In the genomic region with DNA sequence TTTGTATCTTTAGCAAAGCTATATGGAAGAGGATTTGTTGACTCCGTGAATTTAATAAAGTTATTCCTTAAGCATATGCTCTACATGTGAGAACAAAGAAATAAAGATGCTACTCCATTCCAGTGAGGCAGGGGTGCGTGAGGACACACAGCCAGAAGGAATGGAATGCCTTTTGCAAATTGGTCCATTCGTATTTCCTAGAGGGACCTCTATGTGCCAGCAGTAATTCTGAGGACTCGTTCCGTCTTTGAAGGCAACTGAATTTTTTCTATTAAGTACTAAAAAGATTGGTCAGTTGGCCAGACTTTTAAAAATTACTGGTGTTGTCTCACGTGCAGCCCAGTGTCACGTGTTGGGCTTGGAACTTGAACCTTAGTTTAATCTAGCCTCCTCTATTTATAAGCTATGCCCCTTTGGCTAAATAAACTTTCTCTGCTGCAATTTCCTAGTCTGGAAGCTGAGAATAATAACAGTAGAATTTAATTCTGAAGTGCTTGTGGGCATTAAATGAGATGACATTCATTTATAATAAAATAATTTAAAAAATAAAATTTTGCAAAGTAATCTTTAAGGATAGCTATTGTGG, we compare ENCODE assay signal across 1 cellular context.
TF ChIP-seq lines count a peak whose summit lies in the region.

No MANE protein-coding gene starts in this region.

TF ChIP-seq in GM23338, 12 proteins besides CTCF, POLR2A, EP300 and RAD21 (continued from another document):
- TF ChIP-seq, protein P1, sequence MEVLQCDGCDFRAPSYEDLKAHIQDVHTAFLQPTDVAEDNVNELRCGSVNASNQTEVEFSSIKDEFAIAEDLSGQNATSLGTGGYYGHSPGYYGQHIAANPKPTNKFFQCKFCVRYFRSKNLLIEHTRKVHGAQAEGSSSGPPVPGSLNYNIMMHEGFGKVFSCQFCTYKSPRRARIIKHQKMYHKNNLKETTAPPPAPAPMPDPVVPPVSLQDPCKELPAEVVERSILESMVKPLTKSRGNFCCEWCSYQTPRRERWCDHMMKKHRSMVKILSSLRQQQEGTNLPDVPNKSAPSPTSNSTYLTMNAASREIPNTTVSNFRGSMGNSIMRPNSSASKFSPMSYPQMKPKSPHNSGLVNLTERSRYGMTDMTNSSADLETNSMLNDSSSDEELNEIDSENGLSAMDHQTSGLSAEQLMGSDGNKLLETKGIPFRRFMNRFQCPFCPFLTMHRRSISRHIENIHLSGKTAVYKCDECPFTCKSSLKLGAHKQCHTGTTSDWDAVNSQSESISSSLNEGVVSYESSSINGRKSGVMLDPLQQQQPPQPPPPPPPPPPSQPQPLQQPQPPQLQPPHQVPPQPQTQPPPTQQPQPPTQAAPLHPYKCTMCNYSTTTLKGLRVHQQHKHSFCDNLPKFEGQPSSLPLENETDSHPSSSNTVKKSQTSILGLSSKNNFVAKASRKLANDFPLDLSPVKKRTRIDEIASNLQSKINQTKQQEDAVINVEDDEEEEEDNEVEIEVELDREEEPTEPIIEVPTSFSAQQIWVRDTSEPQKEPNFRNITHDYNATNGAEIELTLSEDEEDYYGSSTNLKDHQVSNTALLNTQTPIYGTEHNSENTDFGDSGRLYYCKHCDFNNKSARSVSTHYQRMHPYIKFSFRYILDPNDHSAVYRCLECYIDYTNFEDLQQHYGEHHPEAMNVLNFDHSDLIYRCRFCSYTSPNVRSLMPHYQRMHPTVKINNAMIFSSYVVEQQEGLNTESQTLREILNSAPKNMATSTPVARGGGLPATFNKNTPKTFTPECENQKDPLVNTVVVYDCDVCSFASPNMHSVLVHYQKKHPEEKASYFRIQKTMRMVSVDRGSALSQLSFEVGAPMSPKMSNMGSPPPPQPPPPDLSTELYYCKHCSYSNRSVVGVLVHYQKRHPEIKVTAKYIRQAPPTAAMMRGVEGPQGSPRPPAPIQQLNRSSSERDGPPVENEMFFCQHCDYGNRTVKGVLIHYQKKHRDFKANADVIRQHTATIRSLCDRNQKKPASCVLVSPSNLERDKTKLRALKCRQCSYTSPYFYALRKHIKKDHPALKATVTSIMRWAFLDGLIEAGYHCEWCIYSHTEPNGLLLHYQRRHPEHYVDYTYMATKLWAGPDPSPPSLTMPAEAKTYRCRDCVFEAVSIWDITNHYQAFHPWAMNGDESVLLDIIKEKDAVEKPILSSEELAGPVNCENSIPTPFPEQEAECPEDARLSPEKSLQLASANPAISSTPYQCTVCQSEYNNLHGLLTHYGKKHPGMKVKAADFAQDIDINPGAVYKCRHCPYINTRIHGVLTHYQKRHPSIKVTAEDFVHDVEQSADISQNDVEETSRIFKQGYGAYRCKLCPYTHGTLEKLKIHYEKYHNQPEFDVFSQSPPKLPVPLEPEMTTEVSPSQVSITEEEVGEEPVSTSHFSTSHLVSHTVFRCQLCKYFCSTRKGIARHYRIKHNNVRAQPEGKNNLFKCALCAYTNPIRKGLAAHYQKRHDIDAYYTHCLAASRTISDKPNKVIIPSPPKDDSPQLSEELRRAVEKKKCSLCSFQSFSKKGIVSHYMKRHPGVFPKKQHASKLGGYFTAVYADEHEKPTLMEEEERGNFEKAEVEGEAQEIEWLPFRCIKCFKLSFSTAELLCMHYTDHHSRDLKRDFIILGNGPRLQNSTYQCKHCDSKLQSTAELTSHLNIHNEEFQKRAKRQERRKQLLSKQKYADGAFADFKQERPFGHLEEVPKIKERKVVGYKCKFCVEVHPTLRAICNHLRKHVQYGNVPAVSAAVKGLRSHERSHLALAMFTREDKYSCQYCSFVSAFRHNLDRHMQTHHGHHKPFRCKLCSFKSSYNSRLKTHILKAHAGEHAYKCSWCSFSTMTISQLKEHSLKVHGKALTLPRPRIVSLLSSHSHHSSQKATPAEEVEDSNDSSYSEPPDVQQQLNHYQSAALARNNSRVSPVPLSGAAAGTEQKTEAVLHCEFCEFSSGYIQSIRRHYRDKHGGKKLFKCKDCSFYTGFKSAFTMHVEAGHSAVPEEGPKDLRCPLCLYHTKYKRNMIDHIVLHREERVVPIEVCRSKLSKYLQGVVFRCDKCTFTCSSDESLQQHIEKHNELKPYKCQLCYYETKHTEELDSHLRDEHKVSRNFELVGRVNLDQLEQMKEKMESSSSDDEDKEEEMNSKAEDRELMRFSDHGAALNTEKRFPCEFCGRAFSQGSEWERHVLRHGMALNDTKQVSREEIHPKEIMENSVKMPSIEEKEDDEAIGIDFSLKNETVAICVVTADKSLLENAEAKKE (CRISPR knock-in tag; IDR thresholded peaks at IDR 0.05), result no peak
- TF ChIP-seq, protein P2, sequence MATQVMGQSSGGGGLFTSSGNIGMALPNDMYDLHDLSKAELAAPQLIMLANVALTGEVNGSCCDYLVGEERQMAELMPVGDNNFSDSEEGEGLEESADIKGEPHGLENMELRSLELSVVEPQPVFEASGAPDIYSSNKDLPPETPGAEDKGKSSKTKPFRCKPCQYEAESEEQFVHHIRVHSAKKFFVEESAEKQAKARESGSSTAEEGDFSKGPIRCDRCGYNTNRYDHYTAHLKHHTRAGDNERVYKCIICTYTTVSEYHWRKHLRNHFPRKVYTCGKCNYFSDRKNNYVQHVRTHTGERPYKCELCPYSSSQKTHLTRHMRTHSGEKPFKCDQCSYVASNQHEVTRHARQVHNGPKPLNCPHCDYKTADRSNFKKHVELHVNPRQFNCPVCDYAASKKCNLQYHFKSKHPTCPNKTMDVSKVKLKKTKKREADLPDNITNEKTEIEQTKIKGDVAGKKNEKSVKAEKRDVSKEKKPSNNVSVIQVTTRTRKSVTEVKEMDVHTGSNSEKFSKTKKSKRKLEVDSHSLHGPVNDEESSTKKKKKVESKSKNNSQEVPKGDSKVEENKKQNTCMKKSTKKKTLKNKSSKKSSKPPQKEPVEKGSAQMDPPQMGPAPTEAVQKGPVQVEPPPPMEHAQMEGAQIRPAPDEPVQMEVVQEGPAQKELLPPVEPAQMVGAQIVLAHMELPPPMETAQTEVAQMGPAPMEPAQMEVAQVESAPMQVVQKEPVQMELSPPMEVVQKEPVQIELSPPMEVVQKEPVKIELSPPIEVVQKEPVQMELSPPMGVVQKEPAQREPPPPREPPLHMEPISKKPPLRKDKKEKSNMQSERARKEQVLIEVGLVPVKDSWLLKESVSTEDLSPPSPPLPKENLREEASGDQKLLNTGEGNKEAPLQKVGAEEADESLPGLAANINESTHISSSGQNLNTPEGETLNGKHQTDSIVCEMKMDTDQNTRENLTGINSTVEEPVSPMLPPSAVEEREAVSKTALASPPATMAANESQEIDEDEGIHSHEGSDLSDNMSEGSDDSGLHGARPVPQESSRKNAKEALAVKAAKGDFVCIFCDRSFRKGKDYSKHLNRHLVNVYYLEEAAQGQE (IDR thresholded peaks at IDR 0.05; ENCODE audit: unreplicated experiment), result no peak
- TF ChIP-seq POLR2AphosphoS5 (IDR thresholded peaks at IDR 0.05; ENCODE audit: low read depth), result no peak
- no peak for TF ChIP-seq STAT1 (IDR thresholded peaks at IDR 0.05; ENCODE audit: unreplicated experiment)
- no peak for TF ChIP-seq ZNF114 (CRISPR knock-in tag; IDR thresholded peaks at IDR 0.05)
- no peak for TF ChIP-seq ZNF331 (CRISPR knock-in tag; IDR thresholded peaks at IDR 0.05; ENCODE audit: low read depth)
- no peak for TF ChIP-seq EZH2phosphoT487 (IDR thresholded peaks at IDR 0.05; ENCODE audit: unreplicated experiment)
- no peak for TF ChIP-seq CREB1 (CRISPR knock-in tag; IDR thresholded peaks at IDR 0.05; ENCODE audit: low read depth)
- TF ChIP-seq JUNB (IDR thresholded peaks at IDR 0.05; ENCODE audit: unreplicated experiment), result no peak
